In the genomic region with DNA sequence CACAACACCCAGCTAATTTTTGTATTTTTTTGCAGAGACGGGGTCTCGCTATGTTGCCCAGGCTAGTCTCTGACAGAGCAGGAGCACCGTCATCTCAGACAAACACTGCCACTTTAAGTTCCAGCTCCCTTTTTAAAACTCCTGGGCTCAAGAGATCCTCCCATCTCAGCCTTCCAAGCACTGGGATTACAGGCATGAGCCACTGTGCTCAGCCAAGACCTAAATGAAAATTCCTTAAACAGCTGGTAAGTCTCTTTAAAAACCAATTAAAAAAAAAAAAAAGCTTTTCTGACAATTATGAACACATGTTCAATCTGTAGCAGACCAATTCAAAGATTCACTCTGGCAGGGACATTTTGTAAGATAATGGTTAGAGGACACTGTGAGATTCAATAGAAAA, we compare ENCODE assay signal across 14 cellular contexts.
"Had no signal": no experiment of that assay in that cellular context is flagged by ENCODE, and none has a peak within 500 bp of the region (broad histone marks: within the 10 kb centered on the region; RNA-seq: fewer than 3 reads in every experiment).

No MANE protein-coding gene starts in this region.

- H3K4me3 Mint-ChIP-seq: activated T-helper 1 cell treated with anti-CD3 and anti-CD28 coated beads, Interleukin-12 subunit alpha, Interleukin-12 subunit beta, Interleukin-2, Interleukin-4 antibody, amounts not matched to agents 30 ng/mL and 10 ng/mL and 1 ng/mL, durations not matched to agents 14 hours and 24 hours and 36 hours; effector memory CD8-positive, alpha-beta T cell; stimulated activated naive B cell treated with anti-CD40 and anti-IgM and Interleukin-4, amounts not matched to agents 10 μg/mL and 1 μg/mL and 100 μg/mL, for 72 hours had no signal

- ATAC-seq: effector memory CD8-positive, alpha-beta T cell; pancreas; stimulated activated naive B cell treated with anti-CD40 and anti-IgM and Interleukin-4, amounts not matched to agents 10 μg/mL and 1 μg/mL and 100 μg/mL, for 72 hours had no signal

- DNase-seq: activated CD4-positive, CD25-positive, alpha-beta regulatory T cell treated with anti-CD3 and anti-CD28 coated beads, Interleukin-2, amount 50 U/mL, for 72 hours; anterior cingulate cortex; cerebellar nuclear complex; effector memory CD8-positive, alpha-beta T cell; head of caudate nucleus; midbrain; pancreas; stimulated activated CD4-positive, alpha-beta T cell treated with anti-CD3 and anti-CD28 coated beads, Interleukin-2, amount 100 ng/mL, for 48 hours; stimulated activated naive B cell treated with anti-CD40 and anti-IgM and Interleukin-4, amounts not matched to agents 10 μg/mL and 1 μg/mL and 100 μg/mL, for 72 hours; T-helper 9 cell; uterus had no signal

- H3K27ac Mint-ChIP-seq: activated T-helper 1 cell treated with anti-CD3 and anti-CD28 coated beads, Interleukin-12 subunit alpha, Interleukin-12 subunit beta, Interleukin-2, Interleukin-4 antibody, amounts not matched to agents 30 ng/mL and 10 ng/mL and 1 ng/mL, durations not matched to agents 14 hours and 24 hours and 36 hours; stimulated activated naive B cell treated with anti-CD40 and anti-IgM and Interleukin-4, amounts not matched to agents 10 μg/mL and 1 μg/mL and 100 μg/mL, for 72 hours had no signal

- H3K9me3 Mint-ChIP-seq: activated T-helper 1 cell treated with anti-CD3 and anti-CD28 coated beads, Interleukin-12 subunit alpha, Interleukin-12 subunit beta, Interleukin-2, Interleukin-4 antibody, amounts not matched to agents 30 ng/mL and 10 ng/mL and 1 ng/mL, durations not matched to agents 14 hours and 24 hours and 36 hours; effector memory CD8-positive, alpha-beta T cell; stimulated activated naive B cell treated with anti-CD40 and anti-IgM and Interleukin-4, amounts not matched to agents 10 μg/mL and 1 μg/mL and 100 μg/mL, for 72 hours had no signal

- H3K27me3 Mint-ChIP-seq: effector memory CD8-positive, alpha-beta T cell; stimulated activated naive B cell treated with anti-CD40 and anti-IgM and Interleukin-4, amounts not matched to agents 10 μg/mL and 1 μg/mL and 100 μg/mL, for 72 hours had no signal

- H3K27ac ChIP-seq: breast epithelium, pancreas, tibial nerve, uterus had no signal
